Comparison of ENCODE assay signal across 9 cellular contexts in genomic region chr3:149815318-149815717, GRCh38. TPM values are rescaled to one million over a fixed set of nuclear protein-coding genes. Genes with fewer than 3 reads are reported as not detected.
A peak's percentile ranks its signal among the peaks of the same experiment; 100 is the strongest.
DNase-seq lines count a peak whose midpoint lies in the region; ATAC-seq and TF ChIP-seq lines count a peak whose summit lies in the region.
"Had no signal": no experiment of that assay in that cellular context is flagged by ENCODE, and none has a peak within 500 bp of the region (broad histone marks: within the 10 kb centered on the region; RNA-seq: fewer than 3 reads in every experiment).

No MANE protein-coding gene starts in this region.

- peak overlapping the region; percentile 87 for H3K4me3 ChIP-seq in fibroblast of the aortic adventitia (ENCODE audit: low read depth, low read length)

- DNase-seq in T-helper 1 cell: no peak
- DNase-seq in SIG-M5 (lab: John Stamatoyannopoulos, UW): peak; percentile 57
- no peak for DNase-seq in fibroblast of the aortic adventitia (ENCODE audit: low read depth)
- DNase-seq in GM10266 (ENCODE audit: extremely low spot score): no peak
- DNase-seq in stimulated activated CD4-positive, alpha-beta T cell treated with anti-CD3 and anti-CD28 coated beads, Interleukin-4, amount 100 ng/mL, for 1 hour: no peak
- DNase-seq in NCI-H446 (lab: John Stamatoyannopoulos, UW): no peak
- DNase-seq: foreskin melanocyte had no signal

- peaks cover 39% of the 10 kb centered on the region for H3K4me1 Mint-ChIP-seq in T-helper 1 cell treated with Interleukin-12 subunit alpha and Interleukin-12 subunit beta and Interleukin-4 antibody, amounts not matched to agents 30 μg/mL and 1 μg/mL, for 36 hours (ENCODE audit: low read depth)
- H3K4me1 Mint-ChIP-seq in stimulated activated memory B cell treated with anti-CD40 and anti-IgM and Interleukin-4, amounts not matched to agents 10 μg/mL and 1 μg/mL and 100 μg/mL, for 72 hours: peaks cover 73% of the 10 kb centered on the region

- H3K27me3 Mint-ChIP-seq in T-helper 1 cell treated with Interleukin-12 subunit alpha and Interleukin-12 subunit beta and Interleukin-4 antibody, amounts not matched to agents 30 μg/mL and 1 μg/mL, for 36 hours (ENCODE audit: low read depth): no peaks in the 10 kb centered on the region
- H3K27me3 Mint-ChIP-seq in stimulated activated memory B cell treated with anti-CD40 and anti-IgM and Interleukin-4, amounts not matched to agents 10 μg/mL and 1 μg/mL and 100 μg/mL, for 72 hours: no peaks in the 10 kb centered on the region

- peaks cover 1% of the 10 kb centered on the region for H3K36me3 Mint-ChIP-seq in T-helper 1 cell treated with Interleukin-12 subunit alpha and Interleukin-12 subunit beta and Interleukin-4 antibody, amounts not matched to agents 30 μg/mL and 1 μg/mL, for 36 hours (ENCODE audit: low read depth)
- peaks cover 18% of the 10 kb centered on the region for H3K36me3 Mint-ChIP-seq in stimulated activated memory B cell treated with anti-CD40 and anti-IgM and Interleukin-4, amounts not matched to agents 10 μg/mL and 1 μg/mL and 100 μg/mL, for 72 hours

- TF ChIP-seq CTCF in fibroblast of the aortic adventitia (IDR thresholded peaks at IDR 0.05; ENCODE audit: insufficient read depth, low read length) (no peak), GM10266 (IDR thresholded peaks at IDR 0.05; ENCODE audit: control insufficient read depth, insufficient read depth, low read depth, missing control alignments) (no peak)

- H3K9me3 Mint-ChIP-seq in T-helper 1 cell treated with Interleukin-12 subunit alpha and Interleukin-12 subunit beta and Interleukin-4 antibody, amounts not matched to agents 30 μg/mL and 1 μg/mL, for 36 hours: no peaks in the 10 kb centered on the region
- no peaks in the 10 kb centered on the region for H3K9me3 Mint-ChIP-seq in stimulated activated memory B cell treated with anti-CD40 and anti-IgM and Interleukin-4, amounts not matched to agents 10 μg/mL and 1 μg/mL and 100 μg/mL, for 72 hours

- ATAC-seq in stimulated activated memory B cell treated with anti-CD40 and anti-IgM and Interleukin-4, amounts not matched to agents 10 μg/mL and 1 μg/mL and 100 μg/mL, for 72 hours: no peak

- H3K4me3 Mint-ChIP-seq in T-helper 1 cell treated with Interleukin-12 subunit alpha and Interleukin-12 subunit beta and Interleukin-4 antibody, amounts not matched to agents 30 μg/mL and 1 μg/mL, for 36 hours: peak overlapping the region; percentile 3
- peak overlapping the region; percentile 18 for H3K4me3 Mint-ChIP-seq in stimulated activated memory B cell treated with anti-CD40 and anti-IgM and Interleukin-4, amounts not matched to agents 10 μg/mL and 1 μg/mL and 100 μg/mL, for 72 hours

- no peak overlapping the region for H3K27ac Mint-ChIP-seq in T-helper 1 cell treated with Interleukin-12 subunit alpha and Interleukin-12 subunit beta and Interleukin-4 antibody, amounts not matched to agents 30 μg/mL and 1 μg/mL, for 36 hours
- no peak overlapping the region for H3K27ac Mint-ChIP-seq in stimulated activated memory B cell treated with anti-CD40 and anti-IgM and Interleukin-4, amounts not matched to agents 10 μg/mL and 1 μg/mL and 100 μg/mL, for 72 hours

RNA-seq across cellular contexts. Expression of gene RNF13, which starts 2.3 kb away (rescaled TPM):
- 52.7 and 68.8 TPM in 2 replicates for total RNA-seq in fibroblast of the aortic adventitia (ENCODE audit: low replicate concordance)

RNA-seq across cellular contexts. Expression of gene ANKUB1, which starts 23.0 kb away (rescaled TPM):
- not detected in 2 replicates for total RNA-seq in fibroblast of the aortic adventitia (ENCODE audit: low replicate concordance)
